In genomic region chr1:27588256-27589232, GRCh38 we compare ENCODE assay signal across 15 cellular contexts. TPM values are rescaled to one million over a fixed set of nuclear protein-coding genes. Genes with fewer than 3 reads are reported as not detected.
A peak's percentile ranks its signal among the peaks of the same experiment; 100 is the strongest.
DNase-seq lines count a peak whose midpoint lies in the region; ATAC-seq, FAIRE-seq and TF ChIP-seq lines count a peak whose summit lies in the region.
"Had no signal": no experiment of that assay in that cellular context is flagged by ENCODE, and none has a peak within 500 bp of the region (broad histone marks: within the 10 kb centered on the region; RNA-seq: fewer than 3 reads in every experiment).

No MANE protein-coding gene starts in this region.

- no peak overlapping the region for H3K27ac Mint-ChIP-seq in natural killer cell treated with Interleukin-12 subunit alpha and Interleukin-12 subunit beta and Interleukin-15 and Interleukin-18, amount 100 ng/mL, for 72 hours
- H3K27ac Mint-ChIP-seq in natural killer cell = no peak overlapping the region
- H3K27ac Mint-ChIP-seq: activated naive CD8-positive, alpha-beta T cell treated with anti-CD3 and anti-CD28 coated beads for 36 hours; dendritic cell treated with granulocyte-macrophage colony-stimulating factor and Interleukin-4, amounts not matched to agents 40 ng/mL and 50 ng/mL, for 4 days; progenitor cell of endocrine pancreas; type B pancreatic cell had no signal

- WGBS in heart right ventricle, 2 donors = 37 to 42% methylated on average over 12 of the region's 12 CpGs
- 28 to 35% (median 32%) methylated on average over 11 to 12 of the region's 12 CpGs for WGBS in psoas muscle, 3 donors

- no peaks in the 10 kb centered on the region for H3K36me3 Mint-ChIP-seq in natural killer cell treated with Interleukin-12 subunit alpha and Interleukin-12 subunit beta and Interleukin-15 and Interleukin-18, amount 100 ng/mL, for 72 hours
- no peaks in the 10 kb centered on the region for H3K36me3 Mint-ChIP-seq in natural killer cell
- H3K36me3 Mint-ChIP-seq: activated naive CD8-positive, alpha-beta T cell treated with anti-CD3 and anti-CD28 coated beads for 36 hours had no signal

- H3K4me3 Mint-ChIP-seq in natural killer cell treated with Interleukin-12 subunit alpha and Interleukin-12 subunit beta and Interleukin-15 and Interleukin-18, amount 100 ng/mL, for 72 hours = no peak overlapping the region
- H3K4me3 Mint-ChIP-seq in natural killer cell = no peak overlapping the region
- H3K4me3 Mint-ChIP-seq: activated naive CD8-positive, alpha-beta T cell treated with anti-CD3 and anti-CD28 coated beads for 36 hours; dendritic cell treated with granulocyte-macrophage colony-stimulating factor and Interleukin-4, amounts not matched to agents 40 ng/mL and 50 ng/mL, for 4 days; type B pancreatic cell had no signal

- no peak for ATAC-seq in natural killer cell treated with Interleukin-12 subunit alpha and Interleukin-12 subunit beta and Interleukin-15 and Interleukin-18, amount 100 ng/mL, for 72 hours
- ATAC-seq in natural killer cell (no peak), heart right ventricle (peak; percentile 14 to 73 (median 59)), psoas muscle (peak; percentile 16 to 67 (median 58)), GM18502 (IDR thresholded peaks at IDR 0.05; ENCODE audit: poor library complexity, unreplicated experiment) (no peak)

- H3K4me1 ChIP-seq in heart right ventricle (peaks cover 47 to 96% (median 76%) of the 10 kb centered on the region in 9 donors), psoas muscle (peaks cover 83% of the 10 kb centered on the region), kidney (ENCODE audit: control insufficient read depth in 1 of 2, insufficient read depth in 1 of 2, low read depth in 1 of 2, low read length in 2 of 2) (peaks cover 10 to 32% of the 10 kb centered on the region in 2 donors)

- intact Hi-C loops in natural killer cell (cut with micrococcal nuclease) (no loop called here), heart right ventricle (cut with DNase I) (no loop called here), psoas muscle (cut with DNase I) (no loop called here), kidney (cut with DNase I) (no loop called here)

- H3K9me3 Mint-ChIP-seq in natural killer cell treated with Interleukin-12 subunit alpha and Interleukin-12 subunit beta and Interleukin-15 and Interleukin-18, amount 100 ng/mL, for 72 hours = no peaks in the 10 kb centered on the region
- no peaks in the 10 kb centered on the region for H3K9me3 Mint-ChIP-seq in natural killer cell
- H3K9me3 Mint-ChIP-seq: activated naive CD8-positive, alpha-beta T cell treated with anti-CD3 and anti-CD28 coated beads for 36 hours; dendritic cell treated with granulocyte-macrophage colony-stimulating factor and Interleukin-4, amounts not matched to agents 40 ng/mL and 50 ng/mL, for 4 days; type B pancreatic cell had no signal

- H3K27me3 ChIP-seq in heart right ventricle (no peaks in the 10 kb centered on the region), psoas muscle (ENCODE audit: insufficient read depth in 3 of 3, low read length in 2 of 3) (no peaks in the 10 kb centered on the region)

- H3K9ac ChIP-seq in kidney (ENCODE audit: low read length in 2 of 2) = no peak overlapping the region

- H3K9me3 ChIP-seq in heart right ventricle (no peaks in the 10 kb centered on the region), psoas muscle (no peaks in the 10 kb centered on the region), kidney (ENCODE audit: control insufficient read depth in 1 of 2, low read length in 2 of 2) (no peaks in the 10 kb centered on the region)

- H3K4me3 ChIP-seq in heart right ventricle = no peak overlapping the region
- H3K4me3 ChIP-seq in psoas muscle = no peak overlapping the region
- H3K4me3 ChIP-seq in kidney (ENCODE audit: low read length in 2 of 2) = no peak overlapping the region

- H3K36me3 ChIP-seq in heart right ventricle = peaks cover 0 to 21% (median 0%) of the 10 kb centered on the region in 9 donors
- peaks cover 0 to 32% of the 10 kb centered on the region in 2 donors for H3K36me3 ChIP-seq in psoas muscle (ENCODE audit: insufficient read depth in 1 of 2, low read depth in 1 of 2)
- peaks cover 0 to 3% of the 10 kb centered on the region in 2 donors for H3K36me3 ChIP-seq in kidney (ENCODE audit: control insufficient read depth in 1 of 2, insufficient read depth in 2 of 2, low read length in 2 of 2)

- peaks cover 0 to 2% of the 10 kb centered on the region in 2 donors for H3K4me1 Mint-ChIP-seq in natural killer cell treated with Interleukin-12 subunit alpha and Interleukin-12 subunit beta and Interleukin-15 and Interleukin-18, amount 100 ng/mL, for 72 hours (ENCODE audit: low read depth in 2 of 2)
- H3K4me1 Mint-ChIP-seq in natural killer cell = peaks cover 8 to 11% of the 10 kb centered on the region in 2 donors
- H3K4me1 Mint-ChIP-seq: activated naive CD8-positive, alpha-beta T cell treated with anti-CD3 and anti-CD28 coated beads for 36 hours had no signal

- H3K27ac ChIP-seq in heart right ventricle (peak overlapping the region; percentile 49 to 99 (median 74)), psoas muscle (peak overlapping the region; percentile 62), kidney (ENCODE audit: low read depth in 2 of 2, low read length in 2 of 2) (no peak overlapping the region)

- TF ChIP-seq CTCF in natural killer cell (IDR thresholded peaks at IDR 0.05) (no peak), heart right ventricle (IDR thresholded peaks at IDR 0.05) (no peak), psoas muscle (IDR thresholded peaks at IDR 0.05) (no peak), kidney (IDR thresholded peaks at IDR 0.05; ENCODE audit: borderline replicate concordance, extremely low read depth, insufficient read depth) (no peak)

- no peak for FAIRE-seq in kidney (lab: Jason Lieb, UNC)

- DNase-seq in natural killer cell treated with Interleukin-12 subunit alpha and Interleukin-12 subunit beta and Interleukin-15 and Interleukin-18, amount 100 ng/mL, for 72 hours (ENCODE audit: low spot score) = peak; percentile 49
- DNase-seq in natural killer cell = no peak
- DNase-seq in heart right ventricle = no peak
- no peak for DNase-seq in psoas muscle
- DNase-seq in CD1c-positive myeloid dendritic cell (ENCODE audit: extremely low spot score) = no peak
- DNase-seq in SKM-1 (lab: John Stamatoyannopoulos, UW; ENCODE audit: unreplicated experiment) = no peak
- DNase-seq in kidney = no peak
- DNase-seq: ACHN; activated naive CD8-positive, alpha-beta T cell treated with anti-CD3 and anti-CD28 coated beads for 36 hours; mesendoderm; NCI-H524 had no signal

- no peaks in the 10 kb centered on the region for H3K27me3 Mint-ChIP-seq in natural killer cell treated with Interleukin-12 subunit alpha and Interleukin-12 subunit beta and Interleukin-15 and Interleukin-18, amount 100 ng/mL, for 72 hours
- no peaks in the 10 kb centered on the region for H3K27me3 Mint-ChIP-seq in natural killer cell (ENCODE audit: low read depth in 2 of 2)
- H3K27me3 Mint-ChIP-seq: activated naive CD8-positive, alpha-beta T cell treated with anti-CD3 and anti-CD28 coated beads for 36 hours; dendritic cell treated with granulocyte-macrophage colony-stimulating factor and Interleukin-4, amounts not matched to agents 40 ng/mL and 50 ng/mL, for 4 days; progenitor cell of endocrine pancreas; type B pancreatic cell had no signal

RNA-seq across cellular contexts. Expression of gene AHDC1, which starts 15.4 kb away (rescaled TPM):
- 10 to 100 TPM; 38.8 to 42.9 TPM for total RNA-seq in natural killer cell treated with Interleukin-12 subunit alpha and Interleukin-12 subunit beta and Interleukin-15 and Interleukin-18, amount 100 ng/mL, for 72 hours
- total RNA-seq in natural killer cell = 10 to 100 TPM; 39.6 to 67.0 (median 47.0) TPM
- 10 to 100 TPM; 32.2 to 53.1 (median 42.9) TPM for total RNA-seq in heart right ventricle
- 10 to 100 TPM; 17.0 to 33.7 TPM for polyA plus RNA-seq in heart right ventricle
- total RNA-seq in psoas muscle = 10 to 100 TPM; 35.9 to 65.2 (median 59.0) TPM
- 10 to 100 TPM in 1 of 3 donors, 1 to 10 TPM in 2; 6.4 to 19.8 (median 9.7) TPM for polyA plus RNA-seq in psoas muscle
- 48.2 TPM for total RNA-seq in kidney
- 8.5 TPM for polyA plus RNA-seq in kidney (ENCODE audit: insufficient read depth, low read depth, low replicate concordance)

RNA-seq across cellular contexts. Expression of gene FGR, which starts 46.4 kb away (rescaled TPM):
- total RNA-seq in natural killer cell treated with Interleukin-12 subunit alpha and Interleukin-12 subunit beta and Interleukin-15 and Interleukin-18, amount 100 ng/mL, for 72 hours = 10 to 100 TPM; 14.2 to 60.0 TPM
- 100 to 1,000 TPM; 353 to 452 (median 362) TPM for total RNA-seq in natural killer cell
- 10 to 100 TPM in 1 of 10 donors, 1 to 10 TPM in 9; 1.4 to 11.0 (median 2.4) TPM for total RNA-seq in heart right ventricle
- 1 to 10 TPM; 4.8 to 6.9 TPM for polyA plus RNA-seq in heart right ventricle
- total RNA-seq in psoas muscle = 1 to 10 TPM; 1.3 to 3.5 (median 3.1) TPM
- polyA plus RNA-seq in psoas muscle = 1 to 10 TPM; 1.7 to 3.8 (median 2.0) TPM
- 23.3 TPM for total RNA-seq in kidney
- polyA plus RNA-seq in kidney (ENCODE audit: insufficient read depth, low read depth, low replicate concordance) = 2.5 TPM
- total RNA-seq: progenitor cell of endocrine pancreas had no signal

Comparison
In these comparisons a context has a peak if more than half of its experiments do, and no peak if none do; other contexts are left out.
1. RNA of gene FGR, which starts 46.4 kb away (total RNA-seq): 353 to 452 TPM in natural killer cell; 14.2 to 60.0 TPM in natural killer cell treated with Interleukin-12 subunit alpha and Interleukin-12 subunit beta and Interleukin-15 and Interleukin-18, amount 100 ng/mL, for 72 hours, 23.3 TPM in kidney (single experiment), 1.3 to 3.5 TPM in psoas muscle and 1.4 to 11.0 TPM in heart right ventricle; every median in the first group is over 4 times any median in the second.
2. ATAC-seq: peak in heart right ventricle (8 of 8) and psoas muscle (4 of 4); none in natural killer cell treated with Interleukin-12 subunit alpha and Interleukin-12 subunit beta and Interleukin-15 and Interleukin-18, amount 100 ng/mL, for 72 hours (0 of 2), natural killer cell (0 of 3) and GM18502 (single experiment).
3. H3K27ac ChIP-seq: peak in heart right ventricle (10 of 10) and psoas muscle (single experiment); none in kidney (0 of 2).